1 cellular context compared by ENCODE assay signal in the genomic region with DNA sequence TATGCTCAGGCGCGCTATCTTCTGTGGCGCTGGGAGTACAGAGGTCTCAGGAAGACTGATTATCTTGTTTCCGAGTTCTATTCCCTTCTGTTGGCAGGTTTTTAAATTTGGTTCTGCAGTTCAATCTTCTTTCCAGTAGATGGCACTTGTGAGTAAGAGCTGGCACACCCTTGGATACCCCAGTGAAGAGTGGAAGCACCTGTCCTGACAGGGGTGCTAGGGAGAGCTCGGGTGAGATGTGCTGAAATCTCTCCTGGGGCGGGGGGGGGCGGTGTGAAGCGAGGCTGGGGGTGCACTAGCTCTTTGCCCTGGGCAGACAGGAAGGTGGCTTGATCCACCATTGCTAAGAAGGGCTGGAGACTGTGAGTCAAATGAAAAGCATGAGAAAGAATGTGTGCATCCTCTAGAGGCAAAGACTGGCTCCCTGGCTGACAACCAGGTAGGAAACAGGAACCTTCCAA.
TF ChIP-seq lines count a peak whose summit lies in the region.

No MANE protein-coding gene starts in this region.

TF ChIP-seq in GM23338, 12 proteins besides CTCF, POLR2A, EP300 and RAD21 (continued from another document):
- TF ChIP-seq, protein P1, sequence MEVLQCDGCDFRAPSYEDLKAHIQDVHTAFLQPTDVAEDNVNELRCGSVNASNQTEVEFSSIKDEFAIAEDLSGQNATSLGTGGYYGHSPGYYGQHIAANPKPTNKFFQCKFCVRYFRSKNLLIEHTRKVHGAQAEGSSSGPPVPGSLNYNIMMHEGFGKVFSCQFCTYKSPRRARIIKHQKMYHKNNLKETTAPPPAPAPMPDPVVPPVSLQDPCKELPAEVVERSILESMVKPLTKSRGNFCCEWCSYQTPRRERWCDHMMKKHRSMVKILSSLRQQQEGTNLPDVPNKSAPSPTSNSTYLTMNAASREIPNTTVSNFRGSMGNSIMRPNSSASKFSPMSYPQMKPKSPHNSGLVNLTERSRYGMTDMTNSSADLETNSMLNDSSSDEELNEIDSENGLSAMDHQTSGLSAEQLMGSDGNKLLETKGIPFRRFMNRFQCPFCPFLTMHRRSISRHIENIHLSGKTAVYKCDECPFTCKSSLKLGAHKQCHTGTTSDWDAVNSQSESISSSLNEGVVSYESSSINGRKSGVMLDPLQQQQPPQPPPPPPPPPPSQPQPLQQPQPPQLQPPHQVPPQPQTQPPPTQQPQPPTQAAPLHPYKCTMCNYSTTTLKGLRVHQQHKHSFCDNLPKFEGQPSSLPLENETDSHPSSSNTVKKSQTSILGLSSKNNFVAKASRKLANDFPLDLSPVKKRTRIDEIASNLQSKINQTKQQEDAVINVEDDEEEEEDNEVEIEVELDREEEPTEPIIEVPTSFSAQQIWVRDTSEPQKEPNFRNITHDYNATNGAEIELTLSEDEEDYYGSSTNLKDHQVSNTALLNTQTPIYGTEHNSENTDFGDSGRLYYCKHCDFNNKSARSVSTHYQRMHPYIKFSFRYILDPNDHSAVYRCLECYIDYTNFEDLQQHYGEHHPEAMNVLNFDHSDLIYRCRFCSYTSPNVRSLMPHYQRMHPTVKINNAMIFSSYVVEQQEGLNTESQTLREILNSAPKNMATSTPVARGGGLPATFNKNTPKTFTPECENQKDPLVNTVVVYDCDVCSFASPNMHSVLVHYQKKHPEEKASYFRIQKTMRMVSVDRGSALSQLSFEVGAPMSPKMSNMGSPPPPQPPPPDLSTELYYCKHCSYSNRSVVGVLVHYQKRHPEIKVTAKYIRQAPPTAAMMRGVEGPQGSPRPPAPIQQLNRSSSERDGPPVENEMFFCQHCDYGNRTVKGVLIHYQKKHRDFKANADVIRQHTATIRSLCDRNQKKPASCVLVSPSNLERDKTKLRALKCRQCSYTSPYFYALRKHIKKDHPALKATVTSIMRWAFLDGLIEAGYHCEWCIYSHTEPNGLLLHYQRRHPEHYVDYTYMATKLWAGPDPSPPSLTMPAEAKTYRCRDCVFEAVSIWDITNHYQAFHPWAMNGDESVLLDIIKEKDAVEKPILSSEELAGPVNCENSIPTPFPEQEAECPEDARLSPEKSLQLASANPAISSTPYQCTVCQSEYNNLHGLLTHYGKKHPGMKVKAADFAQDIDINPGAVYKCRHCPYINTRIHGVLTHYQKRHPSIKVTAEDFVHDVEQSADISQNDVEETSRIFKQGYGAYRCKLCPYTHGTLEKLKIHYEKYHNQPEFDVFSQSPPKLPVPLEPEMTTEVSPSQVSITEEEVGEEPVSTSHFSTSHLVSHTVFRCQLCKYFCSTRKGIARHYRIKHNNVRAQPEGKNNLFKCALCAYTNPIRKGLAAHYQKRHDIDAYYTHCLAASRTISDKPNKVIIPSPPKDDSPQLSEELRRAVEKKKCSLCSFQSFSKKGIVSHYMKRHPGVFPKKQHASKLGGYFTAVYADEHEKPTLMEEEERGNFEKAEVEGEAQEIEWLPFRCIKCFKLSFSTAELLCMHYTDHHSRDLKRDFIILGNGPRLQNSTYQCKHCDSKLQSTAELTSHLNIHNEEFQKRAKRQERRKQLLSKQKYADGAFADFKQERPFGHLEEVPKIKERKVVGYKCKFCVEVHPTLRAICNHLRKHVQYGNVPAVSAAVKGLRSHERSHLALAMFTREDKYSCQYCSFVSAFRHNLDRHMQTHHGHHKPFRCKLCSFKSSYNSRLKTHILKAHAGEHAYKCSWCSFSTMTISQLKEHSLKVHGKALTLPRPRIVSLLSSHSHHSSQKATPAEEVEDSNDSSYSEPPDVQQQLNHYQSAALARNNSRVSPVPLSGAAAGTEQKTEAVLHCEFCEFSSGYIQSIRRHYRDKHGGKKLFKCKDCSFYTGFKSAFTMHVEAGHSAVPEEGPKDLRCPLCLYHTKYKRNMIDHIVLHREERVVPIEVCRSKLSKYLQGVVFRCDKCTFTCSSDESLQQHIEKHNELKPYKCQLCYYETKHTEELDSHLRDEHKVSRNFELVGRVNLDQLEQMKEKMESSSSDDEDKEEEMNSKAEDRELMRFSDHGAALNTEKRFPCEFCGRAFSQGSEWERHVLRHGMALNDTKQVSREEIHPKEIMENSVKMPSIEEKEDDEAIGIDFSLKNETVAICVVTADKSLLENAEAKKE (CRISPR knock-in tag; IDR thresholded peaks at IDR 0.05), result no peak
- TF ChIP-seq, protein P2, sequence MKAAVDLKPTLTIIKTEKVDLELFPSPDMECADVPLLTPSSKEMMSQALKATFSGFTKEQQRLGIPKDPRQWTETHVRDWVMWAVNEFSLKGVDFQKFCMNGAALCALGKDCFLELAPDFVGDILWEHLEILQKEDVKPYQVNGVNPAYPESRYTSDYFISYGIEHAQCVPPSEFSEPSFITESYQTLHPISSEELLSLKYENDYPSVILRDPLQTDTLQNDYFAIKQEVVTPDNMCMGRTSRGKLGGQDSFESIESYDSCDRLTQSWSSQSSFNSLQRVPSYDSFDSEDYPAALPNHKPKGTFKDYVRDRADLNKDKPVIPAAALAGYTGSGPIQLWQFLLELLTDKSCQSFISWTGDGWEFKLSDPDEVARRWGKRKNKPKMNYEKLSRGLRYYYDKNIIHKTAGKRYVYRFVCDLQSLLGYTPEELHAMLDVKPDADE (IDR thresholded peaks at IDR 0.05), result no peak
- TF ChIP-seq EZH2 (IDR thresholded peaks at IDR 0.05; ENCODE audit: low read depth, unreplicated experiment) (no peak), POLR2AphosphoS5 (IDR thresholded peaks at IDR 0.05; ENCODE audit: low read depth) (no peak), STAT1 (IDR thresholded peaks at IDR 0.05; ENCODE audit: unreplicated experiment) (no peak), EZH2phosphoT487 (IDR thresholded peaks at IDR 0.05; ENCODE audit: unreplicated experiment) (no peak), JUNB (IDR thresholded peaks at IDR 0.05; ENCODE audit: unreplicated experiment) (no peak)
